Comparison of ENCODE assay signal across 14 cellular contexts in the genomic region with DNA sequence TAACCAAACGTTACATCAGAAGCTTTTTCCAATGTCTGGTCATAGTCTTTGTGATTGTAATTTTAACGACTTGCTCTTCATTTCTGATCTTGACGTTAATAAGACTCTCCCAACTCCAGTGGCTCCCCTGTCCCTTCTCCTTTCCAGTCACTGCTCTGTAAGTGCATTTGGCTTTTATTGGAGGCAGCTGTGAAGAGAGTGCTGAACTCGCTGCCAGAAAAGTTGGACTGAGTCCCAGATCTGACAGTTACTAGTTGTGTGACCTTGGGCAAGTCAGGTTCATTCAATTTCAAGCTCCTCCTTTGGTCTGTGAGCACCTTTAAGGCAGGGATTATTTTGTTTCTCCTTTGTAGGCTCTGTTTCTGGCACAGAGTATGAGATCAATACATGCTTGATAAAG.
DNase-seq lines count a peak whose midpoint lies in the region; ATAC-seq, FAIRE-seq and TF ChIP-seq lines count a peak whose summit lies in the region.
"Had no signal": no experiment of that assay in that cellular context is flagged by ENCODE, and none has a peak within 500 bp of the region (broad histone marks: within the 10 kb centered on the region; RNA-seq: fewer than 3 reads in every experiment).

No MANE protein-coding gene starts in this region.

- TF ChIP-seq EP300 in gastroesophageal sphincter (IDR thresholded peaks at IDR 0.05): no peak

- DNase-seq in H4 (ENCODE audit: low spot score) (peak; percentile 23), RCC 7860 (ENCODE audit: low spot score) (no peak), fibroblast of mammary gland (ENCODE audit: low read depth) (peak; percentile 84), sciatic nerve (ENCODE audit: low spot score) (no peak), GOT3 (lab: John Stamatoyannopoulos, UW) (no peak), KBM-7 (no peak)
- DNase-seq: activated CD4-positive, CD25-positive, alpha-beta regulatory T cell; Caco-2; left lung; NCI-H1930; NCI-H82 had no signal

- in situ Hi-C loops in KBM-7 (cut with MboI; ENCODE audit: low pct_unique_long_range_greater_than_20kb, low sequenced_read_pairs): no loop called here

- WGBS in gastroesophageal sphincter (ENCODE audit: low coverage in 1 of 2), 2 donors: 13 to 18% methylated on average over 4 of the region's 4 CpGs

- no peaks in the 10 kb centered on the region for H3K4me1 ChIP-seq in gastroesophageal sphincter
- H3K4me1 ChIP-seq: Caco-2, left lung had no signal

- peaks cover 0 to 4% (median 0%) of the 10 kb centered on the region in 3 donors for H3K9me3 ChIP-seq in gastroesophageal sphincter
- H3K9me3 ChIP-seq: Caco-2 had no signal

- TF ChIP-seq POLR2A in gastroesophageal sphincter (IDR thresholded peaks at IDR 0.05): no peak

- ATAC-seq in sciatic nerve (peak; percentile 64), gastroesophageal sphincter (no peak)
- ATAC-seq: left lung had no signal

- H3K4me3 ChIP-seq in fibroblast of mammary gland (ENCODE audit: control insufficient read depth, low read depth, low read length): no peak overlapping the region
- no peak overlapping the region for H3K4me3 ChIP-seq in gastroesophageal sphincter
- H3K4me3 ChIP-seq: left lung, neural progenitor cell, skin epidermis had no signal

- no peak overlapping the region for H3K27ac ChIP-seq in gastroesophageal sphincter
- H3K27ac ChIP-seq: left lung, neural progenitor cell, skin epidermis had no signal

- intact Hi-C loops in sciatic nerve (cut with DNase I): no loop called here

- FAIRE-seq in RCC 7860 (lab: Jason Lieb, UNC): peak; percentile 65

- no peaks in the 10 kb centered on the region for H3K27me3 ChIP-seq in gastroesophageal sphincter
- H3K27me3 ChIP-seq: left lung, neural progenitor cell had no signal

- no peaks in the 10 kb centered on the region for H3K36me3 ChIP-seq in gastroesophageal sphincter
- H3K36me3 ChIP-seq: left lung, neural progenitor cell had no signal

- TF ChIP-seq CTCF in fibroblast of mammary gland (conservative IDR thresholded peaks at IDR 0.05; ENCODE audit: control insufficient read depth, insufficient read depth, low read depth, low read length): no peak
- no peak for TF ChIP-seq CTCF in gastroesophageal sphincter (IDR thresholded peaks at IDR 0.05)

Comparison
In these comparisons a context has a peak if more than half of its experiments do, and no peak if none do; other contexts are left out.
1. DNase-seq: peak in H4 (single experiment) and fibroblast of mammary gland (single experiment); none in RCC 7860 (single experiment), sciatic nerve (single experiment), GOT3 (single experiment) and KBM-7 (single experiment).